Comparison of ENCODE assay signal across 12 cellular contexts in genomic region chr20:10519361-10520048, GRCh38.
DNase-seq lines count a peak whose midpoint lies in the region; ATAC-seq and TF ChIP-seq lines count a peak whose summit lies in the region.
"Had no signal": no experiment of that assay in that cellular context is flagged by ENCODE, and none has a peak within 500 bp of the region (broad histone marks: within the 10 kb centered on the region; RNA-seq: fewer than 3 reads in every experiment).

No MANE protein-coding gene starts in this region.

- in situ Hi-C loops in HAP-1 (cut with MboI; ENCODE audit: low sequenced_read_pairs) = no loop called here

- H3K9me3 ChIP-seq in HAP-1 = no peaks in the 10 kb centered on the region
- H3K9me3 ChIP-seq: testis had no signal

- ATAC-seq in GM18511 (IDR thresholded peaks at IDR 0.05; ENCODE audit: unreplicated experiment) (peak; percentile 55), GM21529 (IDR thresholded peaks at IDR 0.05; ENCODE audit: unreplicated experiment) (peak; percentile 54)
- ATAC-seq: naive thymus-derived CD8-positive, alpha-beta T cell had no signal

- H3K4me3 ChIP-seq in fibroblast of the aortic adventitia (ENCODE audit: low read depth, low read length) (no peak overlapping the region), HAP-1 (no peak overlapping the region)
- H3K4me3 ChIP-seq: testis had no signal

- DNase-seq in M059J (ENCODE audit: low read depth) = peak; percentile 95
- DNase-seq in fibroblast of the aortic adventitia (ENCODE audit: low read depth) = peak; percentile 65
- no peak for DNase-seq in NCI-H1694 (lab: John Stamatoyannopoulos, UW)
- DNase-seq in occipital lobe (lab: John Stamatoyannopoulos, UW) = no peak
- DNase-seq in cortex of kidney (lab: John Stamatoyannopoulos, UW) = no peak
- DNase-seq in HAP-1 (ENCODE audit: low spot score in 2 of 2) = no peak
- DNase-seq: DMS79; naive thymus-derived CD8-positive, alpha-beta T cell; NCI-H1930; testis had no signal

- no peaks in the 10 kb centered on the region for H3K36me3 ChIP-seq in HAP-1 (replicated peaks)

- no peaks in the 10 kb centered on the region for H3K27me3 ChIP-seq in HAP-1 (ENCODE audit: low read depth)
- H3K27me3 ChIP-seq: testis had no signal

- TF ChIP-seq CTCF in fibroblast of the aortic adventitia (IDR thresholded peaks at IDR 0.05; ENCODE audit: insufficient read depth, low read length) = no peak

- H3K4me1 ChIP-seq in HAP-1 = no peaks in the 10 kb centered on the region; the same call in 1 of the 2 replicates

Comparison
In these comparisons a context has a peak if more than half of its experiments do, and no peak if none do; other contexts are left out.
1. DNase-seq: peak in M059J (single experiment) and fibroblast of the aortic adventitia (single experiment); none in NCI-H1694 (single experiment), occipital lobe (single experiment), cortex of kidney (single experiment) and HAP-1 (0 of 2).